ENCODE assay signal across 8 cellular contexts in the genomic region with DNA sequence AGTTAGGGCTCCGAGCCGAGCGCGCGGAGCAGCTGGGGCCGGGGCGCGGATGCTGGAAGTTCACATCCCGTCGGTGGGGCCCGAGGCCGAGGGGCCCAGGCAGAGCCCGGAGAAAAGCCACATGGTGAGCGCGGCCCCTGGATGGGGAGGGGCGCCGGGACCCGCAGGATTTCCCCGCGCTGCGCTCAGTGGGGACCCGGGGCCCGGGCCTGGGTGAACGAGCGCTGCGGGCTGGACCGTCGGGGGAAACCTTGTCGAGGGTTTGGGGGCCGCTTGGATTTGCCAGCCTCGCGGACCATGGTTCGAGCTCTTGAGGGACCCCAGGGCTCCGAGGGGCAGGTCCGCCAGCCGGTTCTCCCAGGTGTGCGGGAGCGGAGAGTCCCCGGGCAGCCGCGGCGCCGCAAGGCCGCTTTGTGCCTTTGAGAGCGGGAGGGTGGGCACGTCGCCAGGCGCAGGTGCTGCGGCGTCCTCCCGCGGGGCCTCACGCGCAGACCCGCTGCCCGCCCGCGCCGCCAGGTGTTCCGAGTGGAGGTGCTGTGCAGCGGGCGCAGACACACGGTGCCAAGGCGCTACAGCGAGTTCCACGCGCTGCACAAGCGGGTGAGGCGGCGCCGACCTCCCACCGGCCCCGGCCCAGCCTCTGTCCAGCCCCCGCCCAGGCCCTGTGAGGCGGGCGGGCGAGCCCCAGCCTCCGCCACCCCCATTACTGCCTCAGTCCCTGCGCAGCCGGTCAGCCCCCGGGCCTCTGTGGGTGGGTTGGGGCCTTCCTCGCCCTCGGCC. TPM values are rescaled to one million over a fixed set of nuclear protein-coding genes. Genes with fewer than 3 reads are reported as not detected.
A peak's percentile ranks its signal among the peaks of the same experiment; 100 is the strongest.
DNase-seq lines count a peak whose midpoint lies in the region; ATAC-seq and TF ChIP-seq lines count a peak whose summit lies in the region.

A gene (plus strand): TSS at position 5 of the 780 bp plus-strand sequence. CDS start 45 bp downstream, at position 50.

- H3K27me3 ChIP-seq in DOHH2 (ENCODE audit: control insufficient read depth, low read length) = no peaks in the 10 kb centered on the region
- H3K27me3 ChIP-seq in mammary epithelial cell (ENCODE audit: insufficient read depth, low read length) = peaks cover 4% of the 10 kb centered on the region
- no peaks in the 10 kb centered on the region for H3K27me3 ChIP-seq in lung (ENCODE audit: control insufficient read depth, insufficient read depth)
- H3K27me3 ChIP-seq in transverse colon = peaks cover 26% of the 10 kb centered on the region

- H3K4me3 ChIP-seq in DOHH2 (ENCODE audit: low read length) = peak within 1 kb of the TSS; percentile 92
- H3K4me3 ChIP-seq in mammary epithelial cell (replicated peaks in 1 of 3; ENCODE audit: insufficient read depth in 1 of 3, low read depth in 2 of 3, low read length in 3 of 3) = peak within 1 kb of the TSS; percentile 21 to 44 (median 34)
- peak within 1 kb of the TSS; percentile 22 for H3K4me3 ChIP-seq in lung
- peak within 1 kb of the TSS; percentile 21 to 66 (median 36) for H3K4me3 ChIP-seq in transverse colon

- H3K36me3 ChIP-seq in DOHH2 (ENCODE audit: control insufficient read depth, low read length) (peaks cover 36% of the 10 kb centered on the region), mammary epithelial cell (ENCODE audit: insufficient read depth, low read length) (peaks cover 16% of the 10 kb centered on the region), lung (ENCODE audit: control insufficient read depth in 2 of 2, insufficient read depth in 2 of 2, low read length in 2 of 2) (peaks cover 11 to 19% of the 10 kb centered on the region in 2 donors), transverse colon (peaks cover 0 to 17% (median 5%) of the 10 kb centered on the region in 4 donors)

- DNase-seq in NCI-H2171 treated with DMSO at 0.1 percent for 48 hours (lab: John Stamatoyannopoulos, UW) (peak; percentile 54), mammary epithelial cell (no peak), lung (ENCODE audit: low spot score) (no peak), transverse colon (peak; percentile 33), NCI-H446 treated with DMSO at 0.1 percent for 48 hours (lab: John Stamatoyannopoulos, UW) (no peak), SIG-M5 (lab: John Stamatoyannopoulos, UW) (no peak)

- intact Hi-C loops in mammary epithelial cell (cut with micrococcal nuclease) = loop anchor here (5.0 kb wide), 2 partner anchors 400 to 545 kb away; no protein-coding TSS in a partner anchor
- intact Hi-C loops in transverse colon (cut with DNase I; ENCODE audit: low total_unique reads) = no loop called here

- TF ChIP-seq CTCF in DOHH2 (IDR thresholded peaks at IDR 0.05; ENCODE audit: low read depth, low read length, poor library complexity, severe bottlenecking) (no peak), mammary epithelial cell (conservative IDR thresholded peaks at IDR 0.05 in 1 of 2, IDR thresholded peaks at IDR 0.05 in 1 of 2; ENCODE audit: extremely low read depth in 1 of 2, insufficient read depth in 1 of 2, low read depth in 1 of 2, low read length in 2 of 2) (no peak), lung (IDR thresholded peaks at IDR 0.05; ENCODE audit: control extremely low read depth, extremely low read depth) (no peak), transverse colon (IDR thresholded peaks at IDR 0.05) (no peak)

- peaks cover 32% of the 10 kb centered on the region for H3F3A ChIP-seq in DOHH2 (ENCODE audit: control insufficient read depth, insufficient read depth)

- 14% methylated on average over 9 of the region's 83 CpGs for WGBS in mammary epithelial cell (ENCODE audit: low coverage, missing lambda C conversion rate)
- WGBS in lung, 2 donors = 1 to 2% methylated on average over 70 to 83 of the region's 83 CpGs
- WGBS in transverse colon (ENCODE audit: low coverage in 1 of 2), 2 donors = 1% methylated on average over 68 of the region's 83 CpGs; no CpG with 5 or more reads in 1 of the 2 donors

- TF ChIP-seq EP300 in transverse colon (IDR thresholded peaks at IDR 0.05; ENCODE audit: low read depth) = no peak

- H3K4me1 ChIP-seq in DOHH2 (ENCODE audit: control insufficient read depth, low read length) (peaks cover 47% of the 10 kb centered on the region), mammary epithelial cell (ENCODE audit: insufficient read depth, low read length) (peaks cover 15% of the 10 kb centered on the region), lung (ENCODE audit: control insufficient read depth in 2 of 2, insufficient read depth in 2 of 2, low read length in 2 of 2) (peaks cover 0 to 15% of the 10 kb centered on the region in 2 donors), transverse colon (peaks cover 13 to 28% (median 24%) of the 10 kb centered on the region in 4 donors)

- dilution Hi-C loops in mammary epithelial cell (cut with HindIII; ENCODE audit: low sequenced_read_pairs) = no loop called here

- H3K27ac ChIP-seq in DOHH2 (ENCODE audit: low read depth, low read length) (peak within 1 kb of the TSS; percentile 69), mammary epithelial cell (ENCODE audit: insufficient read depth, low read depth, low read length) (no peak within 1 kb of the TSS), lung (ENCODE audit: low read depth in 1 of 2, low read length in 1 of 2) (no peak within 1 kb of the TSS), transverse colon (peak within 1 kb of the TSS in 1 of 4 donors; percentile 5)

- H3K9me3 ChIP-seq in DOHH2 (ENCODE audit: control insufficient read depth, insufficient read depth, low read length) = no peaks in the 10 kb centered on the region
- H3K9me3 ChIP-seq in mammary epithelial cell (replicated peaks; ENCODE audit: insufficient read depth, low read length) = no peaks in the 10 kb centered on the region
- H3K9me3 ChIP-seq in lung (ENCODE audit: control insufficient read depth in 2 of 2, insufficient read depth in 1 of 2, low read length in 1 of 2) = peaks cover 0 to 3% of the 10 kb centered on the region in 2 donors
- H3K9me3 ChIP-seq in transverse colon = no peaks in the 10 kb centered on the region

- CTCF ChIA-PET in mammary epithelial cell (lab: Charles Lee; ENCODE audit: low non-redundant PET) = no interaction called here

- H2AFZ ChIP-seq in mammary epithelial cell (ENCODE audit: low read depth, low read length) = peak within 1 kb of the TSS; percentile 54

- in situ Hi-C loops in mammary epithelial cell (cut with MboI; ENCODE audit: low sequenced_read_pairs in 2 of 2) (no loop called here), transverse colon (cut with MboI; ENCODE audit: low pct_ligation_motif_present in 1 of 4, low pct_unique_long_range_greater_than_20kb in 1 of 4, low sequenced_read_pairs in 3 of 4) (no loop called here)

- peak within 1 kb of the TSS; percentile 79 for H3K4me2 ChIP-seq in DOHH2 (ENCODE audit: low read length)
- peak within 1 kb of the TSS; percentile 73 for H3K4me2 ChIP-seq in mammary epithelial cell (ENCODE audit: insufficient read depth, low read depth, low read length)

- no peak for TF ChIP-seq POLR2A in transverse colon (IDR thresholded peaks at IDR 0.05)

- H3K9me2 ChIP-seq in DOHH2 (replicated peaks; ENCODE audit: control insufficient read depth, low read length) = no peaks in the 10 kb centered on the region

- H3K79me2 ChIP-seq in DOHH2 (ENCODE audit: control insufficient read depth, low read length) = peaks cover 25% of the 10 kb centered on the region
- H3K79me2 ChIP-seq in mammary epithelial cell (ENCODE audit: insufficient read depth, low read length) = no peaks in the 10 kb centered on the region

- BruUV-seq in mammary epithelial cell (replicated peaks; lab: Mats Ljungman, UMichigan) = no TSS peak

- peak; percentile 5 for ATAC-seq in GM21360 (IDR thresholded peaks at IDR 0.05; ENCODE audit: unreplicated experiment)
- ATAC-seq in lung (ENCODE audit: insufficient read depth, low FRiP score) = no peak

- no peak within 1 kb of the TSS for H3K9ac ChIP-seq in mammary epithelial cell (ENCODE audit: insufficient read depth, low read length)

- H4K20me1 ChIP-seq in DOHH2 (ENCODE audit: control insufficient read depth, insufficient read depth, low read depth, low read length) = no peaks in the 10 kb centered on the region
- no peaks in the 10 kb centered on the region for H4K20me1 ChIP-seq in mammary epithelial cell (ENCODE audit: insufficient read depth, low read length)

RNA-seq across cellular contexts. Expression of the gene that starts here (rescaled TPM):
- total RNA-seq in mammary epithelial cell (under 1 TPM; 0.17 to 0.31 TPM), lung (10 to 100 TPM in 1 of 2 donors, 1 to 10 TPM in 1; 3.4 to 20.3 TPM), transverse colon (1 to 10 TPM in 2 of 4 donors, not detected in 2; 2.2 to 3.7 TPM)
- polyA plus RNA-seq in mammary epithelial cell (0.05 TPM), lung (10 to 100 TPM in 1 of 2 donors, 1 to 10 TPM in 1; 4.1 to 14.2 TPM)
- not detected for polyA minus RNA-seq in mammary epithelial cell

Comparison
In these comparisons a context has a peak if more than half of its experiments do, and no peak if none do; other contexts are left out.
1. H3K4me3 ChIP-seq: peak in every context shown above with its lines; median percentile 92 in DOHH2; 36 in transverse colon; 34 in mammary epithelial cell; 22 in lung.
2. DNase-seq: peak in NCI-H2171 treated with DMSO at 0.1 percent for 48 hours (single experiment) and transverse colon (single experiment); none in mammary epithelial cell (single experiment), lung (single experiment), NCI-H446 treated with DMSO at 0.1 percent for 48 hours (single experiment) and SIG-M5 (single experiment).